ENCODE assay signal across 28 cellular contexts in genomic region chr4:80294206-80294605, GRCh38. TPM values are rescaled to one million over a fixed set of nuclear protein-coding genes. Genes with fewer than 3 reads are reported as not detected.
"Had no signal": no experiment of that assay in that cellular context is flagged by ENCODE, and none has a peak within 500 bp of the region (broad histone marks: within the 10 kb centered on the region; RNA-seq: fewer than 3 reads in every experiment).

No MANE protein-coding gene starts in this region.

- H3K9me3 ChIP-seq: breast epithelium, left lung, lower lobe of right lung, right lobe of liver, tibial nerve had no signal

- H3K27me3 ChIP-seq: breast epithelium, left lung, right lobe of liver, tibial nerve had no signal

- H3K36me3 ChIP-seq: breast epithelium, left lung, lower lobe of right lung, right lobe of liver, tibial nerve had no signal

- H3K27ac Mint-ChIP-seq: activated B cell treated with CpG ODN at 0.5 μM for 24 hours; activated CD8-positive, alpha-beta memory T cell treated with anti-CD3 and anti-CD28 coated beads, Interleukin-2, amount 10 ng/mL, durations not matched to agents 7 days and 5 days; activated CD8-positive, alpha-beta T cell treated with anti-CD3 and anti-CD28 coated beads, Interleukin-2, amount 10 ng/mL, durations not matched to agents 7 days and 5 days; activated naive CD4-positive, alpha-beta T cell treated with anti-CD3 and anti-CD28 coated beads, Interleukin-2, amount 50 U/mL, for 72 hours; activated T-cell treated with anti-CD3 and anti-CD28 coated beads, Interleukin-2, amount 50 U/mL, for 72 hours; dendritic cell treated with granulocyte-macrophage colony-stimulating factor and Interleukin-4, amounts not matched to agents 40 ng/mL and 50 ng/mL, for 4 days; endodermal cell; natural killer cell; T-helper 2 cell treated with Interferon-gamma antibody and Interleukin-4, amounts not matched to agents 5 μg/mL and 100 μg/mL, for 36 hours had no signal

- H3K27ac ChIP-seq: breast epithelium, left lung, lower lobe of right lung, right lobe of liver, tibial nerve had no signal

- DNase-seq: activated B cell treated with CpG ODN at 0.5 μM for 24 hours; activated CD4-positive, alpha-beta T cell treated with anti-CD3 and anti-CD28 coated beads, Interleukin-2, amount 50 U/mL, for 1 hour; activated CD8-positive, alpha-beta memory T cell treated with anti-CD3 and anti-CD28 coated beads, Interleukin-2, amount 10 ng/mL, durations not matched to agents 7 days and 5 days; activated CD8-positive, alpha-beta T cell treated with anti-CD3 and anti-CD28 coated beads, Interleukin-2, amount 10 ng/mL, durations not matched to agents 7 days and 5 days; activated naive CD4-positive, alpha-beta T cell; activated T-cell treated with anti-CD3 and anti-CD28 coated beads, Interleukin-2, amount 50 U/mL, for 72 hours; endodermal cell; foreskin melanocyte; left lung; lower lobe of right lung; mesendoderm; natural killer cell; right lobe of liver; stimulated activated CD4-positive, alpha-beta T cell treated with anti-CD3 and anti-CD28 coated beads, Interleukin-2, amount 100 ng/mL, for 48 hours; stimulated activated naive CD4-positive, alpha-beta T cell treated with Interleukin-2 at 50 U/mL for 16 hours; T-helper 1 cell had no signal

- H3K4me3 Mint-ChIP-seq: activated B cell treated with CpG ODN at 0.5 μM for 24 hours; activated CD8-positive, alpha-beta memory T cell treated with anti-CD3 and anti-CD28 coated beads, Interleukin-2, amount 10 ng/mL, durations not matched to agents 7 days and 5 days; activated CD8-positive, alpha-beta T cell treated with anti-CD3 and anti-CD28 coated beads, Interleukin-2, amount 10 ng/mL, durations not matched to agents 7 days and 5 days; activated T-cell treated with anti-CD3 and anti-CD28 coated beads, Interleukin-2, amount 50 U/mL, for 72 hours; central memory CD8-positive, alpha-beta T cell; dendritic cell treated with granulocyte-macrophage colony-stimulating factor and Interleukin-4, amounts not matched to agents 40 ng/mL and 50 ng/mL, for 4 days; endodermal cell; natural killer cell; T-helper 2 cell treated with Interferon-gamma antibody and Interleukin-4, amounts not matched to agents 5 μg/mL and 100 μg/mL, for 36 hours had no signal

- H3K4me1 ChIP-seq: breast epithelium, left lung, lower lobe of right lung, right lobe of liver, tibial nerve had no signal

- H3K9me3 Mint-ChIP-seq: activated B cell treated with CpG ODN at 0.5 μM for 24 hours; activated naive CD4-positive, alpha-beta T cell treated with anti-CD3 and anti-CD28 coated beads, Interleukin-2, amount 50 U/mL, for 72 hours; activated T-cell treated with anti-CD3 and anti-CD28 coated beads, Interleukin-2, amount 50 U/mL, for 72 hours; central memory CD8-positive, alpha-beta T cell; dendritic cell treated with granulocyte-macrophage colony-stimulating factor and Interleukin-4, amounts not matched to agents 40 ng/mL and 50 ng/mL, for 4 days; natural killer cell; T-helper 2 cell treated with Interferon-gamma antibody and Interleukin-4, amounts not matched to agents 5 μg/mL and 100 μg/mL, for 36 hours had no signal

- H3K36me3 Mint-ChIP-seq: activated CD8-positive, alpha-beta memory T cell treated with anti-CD3 and anti-CD28 coated beads, Interleukin-2, amount 10 ng/mL, durations not matched to agents 7 days and 5 days; activated naive CD4-positive, alpha-beta T cell treated with anti-CD3 and anti-CD28 coated beads, Interleukin-2, amount 50 U/mL, for 72 hours; natural killer cell had no signal

- H3K4me1 Mint-ChIP-seq: activated B cell treated with CpG ODN at 0.5 μM for 24 hours; activated CD8-positive, alpha-beta memory T cell treated with anti-CD3 and anti-CD28 coated beads, Interleukin-2, amount 10 ng/mL, durations not matched to agents 7 days and 5 days; central memory CD8-positive, alpha-beta T cell; natural killer cell had no signal

- ATAC-seq: activated CD8-positive, alpha-beta memory T cell treated with anti-CD3 and anti-CD28 coated beads, Interleukin-2, amount 10 ng/mL, durations not matched to agents 7 days and 5 days; activated CD8-positive, alpha-beta T cell treated with anti-CD3 and anti-CD28 coated beads, Interleukin-2, amount 10 ng/mL, durations not matched to agents 7 days and 5 days; activated naive CD4-positive, alpha-beta T cell treated with anti-CD3 and anti-CD28 coated beads, Interleukin-2, amount 50 U/mL, for 72 hours; activated T-cell treated with anti-CD3 and anti-CD28 coated beads, Interleukin-2, amount 50 U/mL, for 72 hours; esophagus mucosa; left lung; lower lobe of right lung; natural killer cell; right lobe of liver had no signal

- H3K4me3 ChIP-seq: breast epithelium, left lung, lower lobe of right lung, right lobe of liver, tibial nerve had no signal

RNA-seq across cellular contexts. Expression of gene FGF5, which starts 27.7 kb away (rescaled TPM):
- total RNA-seq: activated B cell treated with CpG ODN at 0.5 μM for 24 hours; activated CD8-positive, alpha-beta memory T cell treated with anti-CD3 and anti-CD28 coated beads, Interleukin-2, amount 10 ng/mL, durations not matched to agents 7 days and 5 days; activated CD8-positive, alpha-beta T cell treated with anti-CD3 and anti-CD28 coated beads, Interleukin-2, amount 10 ng/mL, durations not matched to agents 7 days and 5 days; activated naive CD4-positive, alpha-beta T cell treated with anti-CD3 and anti-CD28 coated beads, Interleukin-2, amount 50 U/mL, for 72 hours; activated T-cell treated with anti-CD3 and anti-CD28 coated beads, Interleukin-2, amount 50 U/mL, for 72 hours; breast epithelium; esophagus mucosa; lower lobe of right lung; mononuclear cell; posterior vena cava; right lobe of liver; ureter had no signal

RNA-seq across cellular contexts. Expression of gene CFAP299, which starts 41.3 kb away (rescaled TPM):
- total RNA-seq: activated B cell treated with CpG ODN at 0.5 μM for 24 hours; activated CD8-positive, alpha-beta memory T cell treated with anti-CD3 and anti-CD28 coated beads, Interleukin-2, amount 10 ng/mL, durations not matched to agents 7 days and 5 days; activated CD8-positive, alpha-beta T cell treated with anti-CD3 and anti-CD28 coated beads, Interleukin-2, amount 10 ng/mL, durations not matched to agents 7 days and 5 days; activated naive CD4-positive, alpha-beta T cell treated with anti-CD3 and anti-CD28 coated beads, Interleukin-2, amount 50 U/mL, for 72 hours; activated T-cell treated with anti-CD3 and anti-CD28 coated beads, Interleukin-2, amount 50 U/mL, for 72 hours; endodermal cell; esophagus mucosa; glomerular endothelial cell; natural killer cell; osteocyte; posterior vena cava; right lobe of liver; ureter had no signal
